8 cellular contexts compared by ENCODE assay signal in genomic region chr17:42153919-42154491, GRCh38. TPM values are rescaled to one million over a fixed set of nuclear protein-coding genes. Genes with fewer than 3 reads are reported as not detected.
DNase-seq lines count a peak whose midpoint lies in the region; ATAC-seq and TF ChIP-seq lines count a peak whose summit lies in the region.

No MANE protein-coding gene starts in this region.

- DNase-seq in EL (peak; percentile 39), NB4 (ENCODE audit: low read depth) (peak; percentile 71), chondrocyte (ENCODE audit: low spot score) (no peak), NCI-H510A (lab: John Stamatoyannopoulos, UW) (no peak), NCI-H1105 (lab: John Stamatoyannopoulos, UW) (no peak)

- TF ChIP-seq POLR2A in NB4 (IDR thresholded peaks at IDR 0.05; ENCODE audit: extremely low read depth, insufficient read length) = no peak

- H3K9me3 Mint-ChIP-seq in chondrocyte (ENCODE audit: low read depth) = no peaks in the 10 kb centered on the region

- H3K36me3 Mint-ChIP-seq in chondrocyte (ENCODE audit: low read depth) = no peaks in the 10 kb centered on the region

- ATAC-seq in HG03095 (IDR thresholded peaks at IDR 0.05; ENCODE audit: unreplicated experiment) (no peak), GM18867 (IDR thresholded peaks at IDR 0.05; ENCODE audit: unreplicated experiment) (no peak)

- no peak for TF ChIP-seq CTCF in NB4 (IDR thresholded peaks at IDR 0.05; ENCODE audit: low read depth, low read length)
- no peak for TF ChIP-seq CTCF in chondrocyte (IDR thresholded peaks at IDR 0.05)

- peak overlapping the region; percentile 99 for H3K4me3 ChIP-seq in NB4 (ENCODE audit: low read depth, low read length)
- H3K4me3 ChIP-seq in mononuclear cell (ENCODE audit: low read length) = peak overlapping the region; percentile 100

- H3K27ac Mint-ChIP-seq in chondrocyte (ENCODE audit: unreplicated experiment) = peak overlapping the region; percentile 89

- H3K27me3 Mint-ChIP-seq in chondrocyte (ENCODE audit: low read depth) = no peaks in the 10 kb centered on the region

- peak overlapping the region; percentile 80 for H3K4me3 Mint-ChIP-seq in chondrocyte (ENCODE audit: unreplicated experiment)

- H3K9me3 ChIP-seq in mononuclear cell (ENCODE audit: low read depth, low read length) = no peaks in the 10 kb centered on the region

- H3K4me1 ChIP-seq in mononuclear cell (ENCODE audit: insufficient read depth, low read length) = peaks cover 24% of the 10 kb centered on the region

- no peaks in the 10 kb centered on the region for H3K27me3 ChIP-seq in mononuclear cell (ENCODE audit: insufficient read depth, low read length)

- H3K4me1 Mint-ChIP-seq in chondrocyte (ENCODE audit: low read depth) = peaks cover 42% of the 10 kb centered on the region

RNA-seq across cellular contexts. Expression of gene RAB5C, which starts 0.8 kb away (rescaled TPM):
- total RNA-seq in chondrocyte = 107 to 118 TPM (median 116 TPM) in 3 replicates
- 106 TPM for total RNA-seq in mononuclear cell

RNA-seq across cellular contexts. Expression of gene KCNH4, which starts 26.9 kb away (rescaled TPM):
- total RNA-seq in chondrocyte = not detected in 3 replicates
- under 0.01 TPM for total RNA-seq in mononuclear cell

RNA-seq across cellular contexts. Expression of gene HCRT, which starts 31.2 kb away (rescaled TPM):
- not detected in 3 replicates for total RNA-seq in chondrocyte
- total RNA-seq in mononuclear cell = not detected

RNA-seq across cellular contexts. Expression of gene HSPB9, which starts 31.4 kb away (rescaled TPM):
- total RNA-seq in chondrocyte (not detected in 3 replicates), mononuclear cell (not detected)

RNA-seq across cellular contexts. Expression of gene KAT2A, which starts 32.8 kb away (rescaled TPM):
- total RNA-seq in chondrocyte = 21.7 to 38.0 TPM (median 22.3 TPM) in 3 replicates
- 12.4 TPM for total RNA-seq in mononuclear cell

Comparison
In these comparisons a context has a peak if more than half of its experiments do, and no peak if none do; other contexts are left out.
1. DNase-seq: peak in EL (single experiment) and NB4 (single experiment); none in chondrocyte (single experiment), NCI-H510A (single experiment) and NCI-H1105 (single experiment).